8 cellular contexts compared by ENCODE assay signal in the genomic region with DNA sequence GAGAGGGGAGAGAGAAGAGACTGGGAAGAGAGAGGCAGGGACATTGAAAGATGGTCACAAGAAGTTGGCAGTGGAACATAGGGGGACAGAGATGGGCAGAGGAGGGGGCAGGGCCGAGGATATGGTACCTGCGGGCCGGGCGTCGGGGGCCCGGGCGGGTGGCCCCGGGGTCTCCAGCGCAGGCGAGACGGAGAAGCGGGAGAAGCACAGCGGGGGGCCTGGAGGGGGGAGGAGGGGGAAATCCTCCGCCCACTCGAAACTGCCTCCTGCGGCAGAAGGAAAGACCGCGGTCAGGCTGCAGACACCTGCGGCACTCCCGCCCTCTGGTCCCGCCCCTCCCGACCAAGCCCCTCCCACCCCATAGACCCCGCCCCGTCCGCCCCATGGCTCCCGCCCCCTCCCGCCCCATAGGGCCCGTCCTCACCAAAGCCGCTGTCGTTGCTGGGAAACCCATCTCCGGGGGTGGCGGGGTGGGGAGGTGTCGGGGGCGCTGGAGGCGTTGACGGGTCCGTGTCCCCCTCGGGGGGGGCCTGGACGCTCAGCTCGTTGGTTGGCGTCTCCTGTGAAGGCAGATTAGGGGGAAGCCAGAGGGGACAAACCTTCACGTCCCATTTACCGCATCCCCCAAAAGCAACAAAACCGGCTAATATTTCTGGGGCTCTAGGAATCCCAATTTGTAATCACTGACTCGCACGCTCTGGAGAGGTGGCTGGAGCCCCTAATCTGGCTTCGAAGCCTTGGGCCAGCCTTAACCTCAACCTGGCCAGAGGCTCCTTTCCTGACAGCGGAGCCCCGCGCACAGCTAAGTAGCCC. TPM values are rescaled to one million over a fixed set of nuclear protein-coding genes. Genes with fewer than 3 reads are reported as not detected.
DNase-seq lines count a peak whose midpoint lies in the region; ATAC-seq and TF ChIP-seq lines count a peak whose summit lies in the region.

No MANE protein-coding gene starts in this region.

- H3K36me3 Mint-ChIP-seq in central memory CD8-positive, alpha-beta T cell (ENCODE audit: insufficient read depth), result peaks cover 7% of the 10 kb centered on the region
- H3K36me3 Mint-ChIP-seq in progenitor cell of endocrine pancreas (ENCODE audit: insufficient read depth), result peaks cover 2% of the 10 kb centered on the region

- peak overlapping the region; percentile 43 for H3K4me3 Mint-ChIP-seq in central memory CD8-positive, alpha-beta T cell
- peak overlapping the region; percentile 35 for H3K4me3 Mint-ChIP-seq in progenitor cell of endocrine pancreas (ENCODE audit: low read depth)

- H3K9me3 ChIP-seq in HUES64 (ENCODE audit: insufficient read depth, low read depth, low read length), result no peaks in the 10 kb centered on the region

- no peak overlapping the region for H3K9ac ChIP-seq in HUES64 (ENCODE audit: low read depth, low read length)

- H3K27me3 Mint-ChIP-seq in central memory CD8-positive, alpha-beta T cell, result peaks cover 38% of the 10 kb centered on the region
- H3K27me3 Mint-ChIP-seq in progenitor cell of endocrine pancreas, result peaks cover 58% of the 10 kb centered on the region

- DNase-seq in CD1c-positive myeloid dendritic cell (ENCODE audit: extremely low spot score) (peak; percentile 42), T-helper 9 cell (peak; percentile 63), progenitor cell of endocrine pancreas (ENCODE audit: low spot score, unreplicated experiment) (no peak), NCI-H128 (lab: John Stamatoyannopoulos, UW; ENCODE audit: unreplicated experiment) (no peak), brain microvascular endothelial cell (no peak)
- DNase-seq in central memory CD8-positive, alpha-beta T cell (ENCODE audit: low spot score in 2 of 2), result no peak

- in situ Hi-C loops in brain microvascular endothelial cell (cut with HindIII; ENCODE audit: low pct_ligation_motif_present, low sequenced_read_pairs), result no loop called here

- peaks cover 7% of the 10 kb centered on the region for H3K4me1 ChIP-seq in HUES64 (ENCODE audit: insufficient read depth, low read length)

- H3K36me3 ChIP-seq in HUES64 (ENCODE audit: insufficient read depth, low read length) (no peaks in the 10 kb centered on the region), brain microvascular endothelial cell (replicated peaks) (no peaks in the 10 kb centered on the region)

- TF ChIP-seq CTCF in progenitor cell of endocrine pancreas (IDR thresholded peaks at IDR 0.05; ENCODE audit: unreplicated experiment) (no peak), brain microvascular endothelial cell (IDR thresholded peaks at IDR 0.05; ENCODE audit: low read depth, low read length, missing control alignments) (no peak)

- peak; percentile 9 for ATAC-seq in central memory CD8-positive, alpha-beta T cell (replicated peaks; ENCODE audit: extremely low read depth, poor library complexity, severe bottlenecking)
- ATAC-seq in HG03108 (IDR thresholded peaks at IDR 0.05; ENCODE audit: unreplicated experiment), result no peak

- H3K27ac Mint-ChIP-seq in central memory CD8-positive, alpha-beta T cell (ENCODE audit: low read depth), result no peak overlapping the region
- H3K27ac Mint-ChIP-seq in progenitor cell of endocrine pancreas, result peak overlapping the region; percentile 59

- no peaks in the 10 kb centered on the region for H3K9me3 Mint-ChIP-seq in central memory CD8-positive, alpha-beta T cell
- no peaks in the 10 kb centered on the region for H3K9me3 Mint-ChIP-seq in progenitor cell of endocrine pancreas (ENCODE audit: low read depth)

- peaks cover 32% of the 10 kb centered on the region for H3K4me1 Mint-ChIP-seq in central memory CD8-positive, alpha-beta T cell
- peaks cover 7% of the 10 kb centered on the region for H3K4me1 Mint-ChIP-seq in progenitor cell of endocrine pancreas (ENCODE audit: low read depth)

- H3K27ac ChIP-seq in HUES64 (ENCODE audit: low read depth, low read length) (peak overlapping the region; percentile 89; the same call in 1 of the 2 replicates), brain microvascular endothelial cell (no peak overlapping the region)

- H3K4me3 ChIP-seq in HUES64 (ENCODE audit: low read length) (peak overlapping the region; percentile 60), brain microvascular endothelial cell (ENCODE audit: low read depth, low read length) (no peak overlapping the region)

- H3K27me3 ChIP-seq in HUES64 (ENCODE audit: insufficient read depth, low read length) (peaks cover 8% of the 10 kb centered on the region), brain microvascular endothelial cell (replicated peaks) (no peaks in the 10 kb centered on the region)

- WGBS in HUES64, result 3% methylated on average over 36 of the region's 50 CpGs

RNA-seq across cellular contexts. Expression of a gene that starts 20.4 kb away (rescaled TPM):
- polyA plus RNA-seq in HUES64 (2013, experiment 1 of 2), result 4.9 TPM
- 5.5 TPM for polyA plus RNA-seq in HUES64 (2013, experiment 2 of 2)
- 11.4 and 12.7 TPM in 2 replicates for total RNA-seq in progenitor cell of endocrine pancreas

RNA-seq across cellular contexts. Expression of a gene that starts 22.0 kb away (rescaled TPM):
- 57.6 TPM for polyA plus RNA-seq in HUES64 (2013, experiment 1 of 2)
- 48.2 TPM for polyA plus RNA-seq in HUES64 (2013, experiment 2 of 2)
- total RNA-seq in progenitor cell of endocrine pancreas, result 248 TPM in 2 replicates

RNA-seq across cellular contexts. Expression of a gene that starts 35.8 kb away (rescaled TPM):
- polyA plus RNA-seq in HUES64 (2013, experiment 1 of 2), result 0.45 TPM
- 0.19 TPM for polyA plus RNA-seq in HUES64 (2013, experiment 2 of 2)
- total RNA-seq in progenitor cell of endocrine pancreas, result 2.0 TPM in 2 replicates

RNA-seq across cellular contexts. Expression of a gene that starts 45.4 kb away (rescaled TPM):
- 31.0 TPM for polyA plus RNA-seq in HUES64 (2013, experiment 1 of 2)
- polyA plus RNA-seq in HUES64 (2013, experiment 2 of 2), result 25.9 TPM
- 35.7 and 35.9 TPM in 2 replicates for total RNA-seq in progenitor cell of endocrine pancreas

Comparison
In these comparisons a context has a peak if more than half of its experiments do, and no peak if none do; other contexts are left out.
1. DNase-seq: peak in CD1c-positive myeloid dendritic cell (single experiment) and T-helper 9 cell (single experiment); none in central memory CD8-positive, alpha-beta T cell (0 of 2), progenitor cell of endocrine pancreas (single experiment), NCI-H128 (single experiment) and brain microvascular endothelial cell (single experiment).